In the genomic region with DNA sequence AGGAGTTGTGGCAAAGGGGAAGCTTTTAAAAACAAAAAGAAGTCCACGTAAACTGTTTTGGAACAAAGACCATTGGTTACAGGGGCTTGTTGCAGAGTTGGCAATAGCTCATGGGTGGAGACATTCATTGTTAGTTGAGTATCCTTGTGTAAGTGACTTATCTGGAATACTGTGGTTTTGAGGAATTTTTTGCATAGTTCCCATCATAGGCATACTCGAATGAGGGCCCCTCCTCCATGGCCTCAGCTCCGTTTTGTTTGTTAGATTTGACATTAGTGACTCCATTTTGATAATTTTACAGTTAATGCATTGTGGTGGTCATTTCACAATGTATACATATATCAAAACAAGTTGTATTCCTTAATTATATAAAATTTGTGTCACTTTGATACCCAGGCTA, we compare ENCODE assay signal across 1 cellular context.
TF ChIP-seq lines count a peak whose summit lies in the region.

No MANE protein-coding gene starts in this region.

TF ChIP-seq in K562, 482 proteins besides CTCF, POLR2A, EP300 and RAD21:
- TF ChIP-seq, protein P1, sequence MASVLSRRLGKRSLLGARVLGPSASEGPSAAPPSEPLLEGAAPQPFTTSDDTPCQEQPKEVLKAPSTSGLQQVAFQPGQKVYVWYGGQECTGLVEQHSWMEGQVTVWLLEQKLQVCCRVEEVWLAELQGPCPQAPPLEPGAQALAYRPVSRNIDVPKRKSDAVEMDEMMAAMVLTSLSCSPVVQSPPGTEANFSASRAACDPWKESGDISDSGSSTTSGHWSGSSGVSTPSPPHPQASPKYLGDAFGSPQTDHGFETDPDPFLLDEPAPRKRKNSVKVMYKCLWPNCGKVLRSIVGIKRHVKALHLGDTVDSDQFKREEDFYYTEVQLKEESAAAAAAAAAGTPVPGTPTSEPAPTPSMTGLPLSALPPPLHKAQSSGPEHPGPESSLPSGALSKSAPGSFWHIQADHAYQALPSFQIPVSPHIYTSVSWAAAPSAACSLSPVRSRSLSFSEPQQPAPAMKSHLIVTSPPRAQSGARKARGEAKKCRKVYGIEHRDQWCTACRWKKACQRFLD (CRISPR knock-in tag; IDR thresholded peaks at IDR 0.05): 0 out of 2 replicates have a peak, but pooled peaks have one; percentile 51
- 0 out of 2 replicates have a peak, but pooled peaks have one; percentile 34 for TF ChIP-seq SMAD3 (CRISPR knock-in tag; conservative IDR thresholded peaks at IDR 0.05)
- TF ChIP-seq KLF6 (CRISPR knock-in tag; IDR thresholded peaks at IDR 0.05; ENCODE audit: borderline replicate concordance): 0 out of 2 replicates have a peak, but pooled peaks have one; percentile 51
- TF ChIP-seq ZNF354B (CRISPR knock-in tag; IDR thresholded peaks at IDR 0.05): no peak
- TF ChIP-seq, protein P2, sequence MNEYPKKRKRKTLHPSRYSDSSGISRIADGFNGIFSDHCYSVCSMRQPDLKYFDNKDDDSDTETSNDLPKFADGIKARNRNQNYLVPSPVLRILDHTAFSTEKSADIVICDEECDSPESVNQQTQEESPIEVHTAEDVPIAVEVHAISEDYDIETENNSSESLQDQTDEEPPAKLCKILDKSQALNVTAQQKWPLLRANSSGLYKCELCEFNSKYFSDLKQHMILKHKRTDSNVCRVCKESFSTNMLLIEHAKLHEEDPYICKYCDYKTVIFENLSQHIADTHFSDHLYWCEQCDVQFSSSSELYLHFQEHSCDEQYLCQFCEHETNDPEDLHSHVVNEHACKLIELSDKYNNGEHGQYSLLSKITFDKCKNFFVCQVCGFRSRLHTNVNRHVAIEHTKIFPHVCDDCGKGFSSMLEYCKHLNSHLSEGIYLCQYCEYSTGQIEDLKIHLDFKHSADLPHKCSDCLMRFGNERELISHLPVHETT (CRISPR knock-in tag; conservative IDR thresholded peaks at IDR 0.05 in 1 of 2, IDR thresholded peaks at IDR 0.05 in 1 of 2): peak in 1 of 2 experiments; percentile 61; a peak in 1 of 4 replicates
- TF ChIP-seq, protein P3, sequence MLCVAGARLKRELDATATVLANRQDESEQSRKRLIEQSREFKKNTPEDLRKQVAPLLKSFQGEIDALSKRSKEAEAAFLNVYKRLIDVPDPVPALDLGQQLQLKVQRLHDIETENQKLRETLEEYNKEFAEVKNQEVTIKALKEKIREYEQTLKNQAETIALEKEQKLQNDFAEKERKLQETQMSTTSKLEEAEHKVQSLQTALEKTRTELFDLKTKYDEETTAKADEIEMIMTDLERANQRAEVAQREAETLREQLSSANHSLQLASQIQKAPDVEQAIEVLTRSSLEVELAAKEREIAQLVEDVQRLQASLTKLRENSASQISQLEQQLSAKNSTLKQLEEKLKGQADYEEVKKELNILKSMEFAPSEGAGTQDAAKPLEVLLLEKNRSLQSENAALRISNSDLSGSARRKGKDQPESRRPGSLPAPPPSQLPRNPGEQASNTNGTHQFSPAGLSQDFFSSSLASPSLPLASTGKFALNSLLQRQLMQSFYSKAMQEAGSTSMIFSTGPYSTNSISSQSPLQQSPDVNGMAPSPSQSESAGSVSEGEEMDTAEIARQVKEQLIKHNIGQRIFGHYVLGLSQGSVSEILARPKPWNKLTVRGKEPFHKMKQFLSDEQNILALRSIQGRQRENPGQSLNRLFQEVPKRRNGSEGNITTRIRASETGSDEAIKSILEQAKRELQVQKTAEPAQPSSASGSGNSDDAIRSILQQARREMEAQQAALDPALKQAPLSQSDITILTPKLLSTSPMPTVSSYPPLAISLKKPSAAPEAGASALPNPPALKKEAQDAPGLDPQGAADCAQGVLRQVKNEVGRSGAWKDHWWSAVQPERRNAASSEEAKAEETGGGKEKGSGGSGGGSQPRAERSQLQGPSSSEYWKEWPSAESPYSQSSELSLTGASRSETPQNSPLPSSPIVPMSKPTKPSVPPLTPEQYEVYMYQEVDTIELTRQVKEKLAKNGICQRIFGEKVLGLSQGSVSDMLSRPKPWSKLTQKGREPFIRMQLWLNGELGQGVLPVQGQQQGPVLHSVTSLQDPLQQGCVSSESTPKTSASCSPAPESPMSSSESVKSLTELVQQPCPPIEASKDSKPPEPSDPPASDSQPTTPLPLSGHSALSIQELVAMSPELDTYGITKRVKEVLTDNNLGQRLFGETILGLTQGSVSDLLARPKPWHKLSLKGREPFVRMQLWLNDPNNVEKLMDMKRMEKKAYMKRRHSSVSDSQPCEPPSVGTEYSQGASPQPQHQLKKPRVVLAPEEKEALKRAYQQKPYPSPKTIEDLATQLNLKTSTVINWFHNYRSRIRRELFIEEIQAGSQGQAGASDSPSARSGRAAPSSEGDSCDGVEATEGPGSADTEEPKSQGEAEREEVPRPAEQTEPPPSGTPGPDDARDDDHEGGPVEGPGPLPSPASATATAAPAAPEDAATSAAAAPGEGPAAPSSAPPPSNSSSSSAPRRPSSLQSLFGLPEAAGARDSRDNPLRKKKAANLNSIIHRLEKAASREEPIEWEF (CRISPR knock-in tag; IDR thresholded peaks at IDR 0.05): 0 out of 2 replicates have a peak, but pooled peaks have one; percentile 55
- TF ChIP-seq, protein P4, sequence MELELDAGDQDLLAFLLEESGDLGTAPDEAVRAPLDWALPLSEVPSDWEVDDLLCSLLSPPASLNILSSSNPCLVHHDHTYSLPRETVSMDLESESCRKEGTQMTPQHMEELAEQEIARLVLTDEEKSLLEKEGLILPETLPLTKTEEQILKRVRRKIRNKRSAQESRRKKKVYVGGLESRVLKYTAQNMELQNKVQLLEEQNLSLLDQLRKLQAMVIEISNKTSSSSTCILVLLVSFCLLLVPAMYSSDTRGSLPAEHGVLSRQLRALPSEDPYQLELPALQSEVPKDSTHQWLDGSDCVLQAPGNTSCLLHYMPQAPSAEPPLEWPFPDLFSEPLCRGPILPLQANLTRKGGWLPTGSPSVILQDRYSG (tag; conservative IDR thresholded peaks at IDR 0.05; ENCODE audit: low read depth): peak; percentile 73; the same call in 1 of the 2 replicates
- peak; percentile 46; the same call in 1 of the 2 replicates for TF ChIP-seq POLR2H (tag; IDR thresholded peaks at IDR 0.05; ENCODE audit: low read depth)
- peak; percentile 65; the same call in 1 of the 2 replicates for TF ChIP-seq MECOM (CRISPR knock-in tag; IDR thresholded peaks at IDR 0.05)
- peak; percentile 82 for TF ChIP-seq PTRF (tag; IDR thresholded peaks at IDR 0.05)
- TF ChIP-seq ZSCAN29 (IDR thresholded peaks at IDR 0.05): no peak
- TF ChIP-seq HDAC8 (tag; IDR thresholded peaks at IDR 0.05): 0 out of 2 replicates have a peak, but pooled peaks have one; percentile 45
- no peak for TF ChIP-seq NFRKB (IDR thresholded peaks at IDR 0.05; ENCODE audit: low read depth)
- TF ChIP-seq DMBX1 (CRISPR knock-in tag; IDR thresholded peaks at IDR 0.05; ENCODE audit: borderline replicate concordance): peak; percentile 82
- TF ChIP-seq ZNF77 (CRISPR knock-in tag; IDR thresholded peaks at IDR 0.05): no peak
- no peak for TF ChIP-seq ZC3H4 (CRISPR knock-in tag; IDR thresholded peaks at IDR 0.05; ENCODE audit: borderline replicate concordance)
- 0 out of 2 replicates have a peak, but pooled peaks have one; percentile 13 for TF ChIP-seq KLF1 (tag; IDR thresholded peaks at IDR 0.05)
- 0 out of 2 replicates have a peak, but pooled peaks have one; percentile 57 for TF ChIP-seq ZNF668 (CRISPR knock-in tag; IDR thresholded peaks at IDR 0.05)
- 0 out of 2 replicates have a peak, but pooled peaks have one; percentile 24 for TF ChIP-seq SMAD4 (CRISPR knock-in tag; conservative IDR thresholded peaks at IDR 0.05)
- 0 out of 2 replicates have a peak, but pooled peaks have one; percentile 37 for TF ChIP-seq ZBTB17 (CRISPR knock-in tag; IDR thresholded peaks at IDR 0.05)
- TF ChIP-seq NR4A1 (CRISPR knock-in tag; IDR thresholded peaks at IDR 0.05): no peak
- TF ChIP-seq NR4A1 (tag; IDR thresholded peaks at IDR 0.05): peak; percentile 61; the same call in 1 of the 2 replicates
- no peak for TF ChIP-seq TCF7 (IDR thresholded peaks at IDR 0.05; ENCODE audit: borderline replicate concordance)
- TF ChIP-seq, protein P5, sequence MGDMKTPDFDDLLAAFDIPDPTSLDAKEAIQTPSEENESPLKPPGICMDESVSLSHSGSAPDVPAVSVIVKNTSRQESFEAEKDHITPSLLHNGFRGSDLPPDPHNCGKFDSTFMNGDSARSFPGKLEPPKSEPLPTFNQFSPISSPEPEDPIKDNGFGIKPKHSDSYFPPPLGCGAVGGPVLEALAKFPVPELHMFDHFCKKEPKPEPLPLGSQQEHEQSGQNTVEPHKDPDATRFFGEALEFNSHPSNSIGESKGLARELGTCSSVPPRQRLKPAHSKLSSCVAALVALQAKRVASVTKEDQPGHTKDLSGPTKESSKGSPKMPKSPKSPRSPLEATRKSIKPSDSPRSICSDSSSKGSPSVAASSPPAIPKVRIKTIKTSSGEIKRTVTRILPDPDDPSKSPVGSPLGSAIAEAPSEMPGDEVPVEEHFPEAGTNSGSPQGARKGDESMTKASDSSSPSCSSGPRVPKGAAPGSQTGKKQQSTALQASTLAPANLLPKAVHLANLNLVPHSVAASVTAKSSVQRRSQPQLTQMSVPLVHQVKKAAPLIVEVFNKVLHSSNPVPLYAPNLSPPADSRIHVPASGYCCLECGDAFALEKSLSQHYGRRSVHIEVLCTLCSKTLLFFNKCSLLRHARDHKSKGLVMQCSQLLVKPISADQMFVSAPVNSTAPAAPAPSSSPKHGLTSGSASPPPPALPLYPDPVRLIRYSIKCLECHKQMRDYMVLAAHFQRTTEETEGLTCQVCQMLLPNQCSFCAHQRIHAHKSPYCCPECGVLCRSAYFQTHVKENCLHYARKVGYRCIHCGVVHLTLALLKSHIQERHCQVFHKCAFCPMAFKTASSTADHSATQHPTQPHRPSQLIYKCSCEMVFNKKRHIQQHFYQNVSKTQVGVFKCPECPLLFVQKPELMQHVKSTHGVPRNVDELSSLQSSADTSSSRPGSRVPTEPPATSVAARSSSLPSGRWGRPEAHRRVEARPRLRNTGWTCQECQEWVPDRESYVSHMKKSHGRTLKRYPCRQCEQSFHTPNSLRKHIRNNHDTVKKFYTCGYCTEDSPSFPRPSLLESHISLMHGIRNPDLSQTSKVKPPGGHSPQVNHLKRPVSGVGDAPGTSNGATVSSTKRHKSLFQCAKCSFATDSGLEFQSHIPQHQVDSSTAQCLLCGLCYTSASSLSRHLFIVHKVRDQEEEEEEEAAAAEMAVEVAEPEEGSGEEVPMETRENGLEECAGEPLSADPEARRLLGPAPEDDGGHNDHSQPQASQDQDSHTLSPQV (IDR thresholded peaks at IDR 0.05): peak; percentile 92
- TF ChIP-seq ZNF41 (CRISPR knock-in tag; conservative IDR thresholded peaks at IDR 0.05): peak; percentile 17; the same call in 1 of the 2 replicates
- TF ChIP-seq, protein P6, sequence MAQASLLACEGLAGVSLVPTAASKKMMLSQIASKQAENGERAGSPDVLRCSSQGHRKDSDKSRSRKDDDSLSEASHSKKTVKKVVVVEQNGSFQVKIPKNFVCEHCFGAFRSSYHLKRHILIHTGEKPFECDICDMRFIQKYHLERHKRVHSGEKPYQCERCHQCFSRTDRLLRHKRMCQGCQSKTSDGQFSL (CRISPR knock-in tag; IDR thresholded peaks at IDR 0.05): no peak
- TF ChIP-seq, protein P6 (tag; IDR thresholded peaks at IDR 0.05): peak in 1 of 2 experiments; percentile 73; a peak in 1 of 4 replicates
- peak; percentile 66; the same call in 1 of the 2 replicates for TF ChIP-seq MEF2D (tag; conservative IDR thresholded peaks at IDR 0.05; ENCODE audit: low read depth)
- TF ChIP-seq, protein P7, sequence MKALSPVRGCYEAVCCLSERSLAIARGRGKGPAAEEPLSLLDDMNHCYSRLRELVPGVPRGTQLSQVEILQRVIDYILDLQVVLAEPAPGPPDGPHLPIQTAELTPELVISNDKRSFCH (CRISPR knock-in tag; IDR thresholded peaks at IDR 0.05): no peak
- TF ChIP-seq, protein P7 (tag; IDR thresholded peaks at IDR 0.05): peak; percentile 91
- TF ChIP-seq ZNF311 (CRISPR knock-in tag; IDR thresholded peaks at IDR 0.05): 0 out of 2 replicates have a peak, but pooled peaks have one; percentile 49
- peak; percentile 44; the same call in 1 of the 2 replicates for TF ChIP-seq KLF13 (tag; IDR thresholded peaks at IDR 0.05; ENCODE audit: borderline replicate concordance, low read depth)
- no peak for TF ChIP-seq NR2C1 (IDR thresholded peaks at IDR 0.05)
- TF ChIP-seq NR2C1 (tag; IDR thresholded peaks at IDR 0.05): peak; percentile 49; the same call in 1 of the 2 replicates
- TF ChIP-seq PTTG1 (tag; IDR thresholded peaks at IDR 0.05; ENCODE audit: low read depth): peak; percentile 80
- TF ChIP-seq, protein P8, sequence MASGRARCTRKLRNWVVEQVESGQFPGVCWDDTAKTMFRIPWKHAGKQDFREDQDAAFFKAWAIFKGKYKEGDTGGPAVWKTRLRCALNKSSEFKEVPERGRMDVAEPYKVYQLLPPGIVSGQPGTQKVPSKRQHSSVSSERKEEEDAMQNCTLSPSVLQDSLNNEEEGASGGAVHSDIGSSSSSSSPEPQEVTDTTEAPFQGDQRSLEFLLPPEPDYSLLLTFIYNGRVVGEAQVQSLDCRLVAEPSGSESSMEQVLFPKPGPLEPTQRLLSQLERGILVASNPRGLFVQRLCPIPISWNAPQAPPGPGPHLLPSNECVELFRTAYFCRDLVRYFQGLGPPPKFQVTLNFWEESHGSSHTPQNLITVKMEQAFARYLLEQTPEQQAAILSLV (tag; IDR thresholded peaks at IDR 0.05): peak; percentile 56; the same call in 1 of the 2 replicates
- no peak for TF ChIP-seq ZNF75A (CRISPR knock-in tag; IDR thresholded peaks at IDR 0.05)
